Comparison of ENCODE assay signal across 33 cellular contexts in genomic region chr22:23744001-23744400, GRCh38. TPM values are rescaled to one million over a fixed set of nuclear protein-coding genes. Genes with fewer than 3 reads are reported as not detected.
"Had no signal": no experiment of that assay in that cellular context is flagged by ENCODE, and none has a peak within 500 bp of the region (broad histone marks: within the 10 kb centered on the region; RNA-seq: fewer than 3 reads in every experiment).

No MANE protein-coding gene starts in this region.

- H3K27ac Mint-ChIP-seq: activated CD4-positive, alpha-beta T cell treated with anti-CD3 and anti-CD28 coated beads, Interleukin-2, amount 10 ng/mL, durations not matched to agents 24 days and 14 days; activated CD8-positive, alpha-beta T cell treated with anti-CD3 and anti-CD28 coated beads for 36 hours; activated naive CD8-positive, alpha-beta T cell treated with anti-CD3 and anti-CD28 coated beads for 36 hours; activated T-cell treated with anti-CD3 and anti-CD28 coated beads, Interleukin-2, amount 50 U/mL, for 72 hours; activated T-helper 17 cell treated with anti-CD3 and anti-CD28 coated beads, Interleukin-2, amount 50 U/mL, for 72 hours; T-cell; T-helper 17 cell had no signal

- H3K9me3 Mint-ChIP-seq: activated T-cell treated with anti-CD3 and anti-CD28 coated beads, Interleukin-2, amount 50 U/mL, for 72 hours; activated T-helper 17 cell treated with anti-CD3 and anti-CD28 coated beads, Interleukin-2, amount 50 U/mL, for 72 hours had no signal

- H3K27me3 Mint-ChIP-seq: activated CD4-positive, alpha-beta T cell treated with anti-CD3 and anti-CD28 coated beads, Interleukin-2, amount 10 ng/mL, durations not matched to agents 24 days and 14 days; activated CD8-positive, alpha-beta T cell treated with anti-CD3 and anti-CD28 coated beads for 36 hours; activated naive CD8-positive, alpha-beta T cell treated with anti-CD3 and anti-CD28 coated beads for 36 hours; activated T-helper 17 cell treated with anti-CD3 and anti-CD28 coated beads, Interleukin-2, amount 50 U/mL, for 72 hours; T-cell; T-helper 17 cell had no signal

- H3K4me3 ChIP-seq: adrenal gland, body of pancreas, PC-9 had no signal

- H3K4me3 Mint-ChIP-seq: activated CD4-positive, alpha-beta T cell treated with anti-CD3 and anti-CD28 coated beads, Interleukin-2, amount 10 ng/mL, durations not matched to agents 24 days and 14 days; activated CD8-positive, alpha-beta T cell treated with anti-CD3 and anti-CD28 coated beads for 36 hours; activated naive CD8-positive, alpha-beta T cell treated with anti-CD3 and anti-CD28 coated beads for 36 hours; activated T-cell treated with anti-CD3 and anti-CD28 coated beads, Interleukin-2, amount 50 U/mL, for 72 hours; activated T-helper 17 cell treated with anti-CD3 and anti-CD28 coated beads, Interleukin-2, amount 50 U/mL, for 72 hours; T-cell; T-helper 17 cell had no signal

- H3K4me1 ChIP-seq: adrenal gland had no signal

- H3K27me3 ChIP-seq: adrenal gland, body of pancreas had no signal

- H3K27ac ChIP-seq: body of pancreas, RWPE1, VCaP had no signal

- H3K4me1 Mint-ChIP-seq: activated CD4-positive, alpha-beta T cell treated with anti-CD3 and anti-CD28 coated beads, Interleukin-2, amount 10 ng/mL, durations not matched to agents 24 days and 14 days; activated naive CD8-positive, alpha-beta T cell treated with anti-CD3 and anti-CD28 coated beads for 36 hours; activated T-helper 17 cell treated with anti-CD3 and anti-CD28 coated beads, Interleukin-2, amount 50 U/mL, for 72 hours; T-cell; T-helper 17 cell had no signal

- ATAC-seq: activated CD8-positive, alpha-beta T cell treated with anti-CD3 and anti-CD28 coated beads for 36 hours; activated T-cell treated with anti-CD3 and anti-CD28 coated beads, Interleukin-2, amount 50 U/mL, for 72 hours; activated T-helper 17 cell treated with anti-CD3 and anti-CD28 coated beads, Interleukin-2, amount 50 U/mL, for 72 hours; body of pancreas; SK-N-SH treated with all-trans-retinoic acid at 6 μM for 48 hours; T-cell; T-helper 17 cell had no signal

- DNase-seq: activated CD4-positive, alpha-beta T cell treated with anti-CD3 and anti-CD28 coated beads, Interleukin-2, amount 10 ng/mL, durations not matched to agents 24 days and 14 days; activated CD4-positive, alpha-beta T cell treated with anti-CD3 and anti-CD28 coated beads, Interleukin-2, amount 50 U/mL, for 4 hours; activated CD4-positive, CD25-positive, alpha-beta regulatory T cell; activated CD8-positive, alpha-beta T cell treated with anti-CD3 and anti-CD28 coated beads for 36 hours; activated effector memory CD4-positive, alpha-beta T cell treated with anti-CD3 and anti-CD28 coated beads, Interleukin-2, amount 50 U/mL, for 16 hours; activated naive CD4-positive, alpha-beta T cell; activated naive CD4-positive, alpha-beta T cell treated with anti-CD3 and anti-CD28 coated beads, Interleukin-2, amount 50 U/mL, for 16 hours; activated naive CD8-positive, alpha-beta T cell treated with anti-CD3 and anti-CD28 coated beads for 36 hours; activated T-cell treated with anti-CD3 and anti-CD28 coated beads, Interleukin-2, amount 50 U/mL, for 1 hour; activated T-cell treated with anti-CD3 and anti-CD28 coated beads, Interleukin-2, amount 50 U/mL, for 72 hours; body of pancreas; central memory CD4-positive, alpha-beta T cell; NCI-H1417; NCI-H146; NCI-H187 treated with DMSO at 0.1 percent for 48 hours; NCI-H524 treated with DMSO at 0.1 percent for 48 hours; NCI-H748 treated with DMSO at 0.1 percent for 48 hours; NK-92 treated with Interleukin-12 subunit alpha and Interleukin-12 subunit beta, amount 100 ng/mL, for 24 hours; PC-9; SIG-M5; T-cell; T-helper 17 cell had no signal

- H3K9me3 ChIP-seq: adrenal gland, body of pancreas had no signal

RNA-seq across cellular contexts. Expression of gene VPREB3, which starts 10.2 kb away (rescaled TPM):
- total RNA-seq: activated CD4-positive, alpha-beta T cell treated with anti-CD3 and anti-CD28 coated beads, Interleukin-2, amount 10 ng/mL, durations not matched to agents 24 days and 14 days; activated CD8-positive, alpha-beta memory T cell treated with anti-CD3 and anti-CD28 coated beads for 36 hours; activated CD8-positive, alpha-beta T cell treated with anti-CD3 and anti-CD28 coated beads for 36 hours; activated T-helper 17 cell treated with anti-CD3 and anti-CD28 coated beads, Interleukin-2, amount 50 U/mL, for 72 hours; body of pancreas; cerebellum; M059J; NCI-H460; SK-MEL-5 had no signal

RNA-seq across cellular contexts. Expression of gene C22orf15, which starts 18.8 kb away (rescaled TPM):
- total RNA-seq: activated T-helper 17 cell treated with anti-CD3 and anti-CD28 coated beads, Interleukin-2, amount 50 U/mL, for 72 hours; body of pancreas; cerebellum; M059J; NCI-H460; PC-9; Right ventricle myocardium inferior; SK-MEL-5 had no signal
